ENCODE assay signal across 13 cellular contexts in the genomic region with DNA sequence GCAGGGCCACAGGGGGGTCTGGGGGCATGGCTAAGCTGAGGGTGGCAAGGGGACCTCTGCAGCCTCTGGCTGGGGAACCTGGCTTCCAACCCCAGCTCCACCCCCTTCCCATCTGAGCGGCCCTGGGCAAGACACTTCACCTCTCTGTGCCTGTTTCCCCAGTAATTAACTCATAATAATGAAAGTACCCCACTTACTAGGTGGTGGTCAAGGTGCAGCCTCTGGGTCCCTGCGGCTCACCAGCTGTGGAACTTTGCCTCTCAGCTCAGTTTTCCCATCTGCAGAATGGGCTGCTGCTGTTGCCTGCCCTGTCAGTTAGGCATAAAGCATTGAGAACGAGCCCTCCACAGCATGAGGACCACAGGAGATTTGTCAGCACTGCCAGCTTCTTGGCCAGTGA. TPM values are rescaled to one million over a fixed set of nuclear protein-coding genes. Genes with fewer than 3 reads are reported as not detected.
"Had no signal": no experiment of that assay in that cellular context is flagged by ENCODE, and none has a peak within 500 bp of the region (broad histone marks: within the 10 kb centered on the region; RNA-seq: fewer than 3 reads in every experiment).

No MANE protein-coding gene starts in this region.

RNA-seq across cellular contexts. Expression of a gene that starts 51.8 kb away (rescaled TPM):
- total RNA-seq: stomach, subcutaneous adipose tissue, temporal lobe, thoracic aorta, thyroid gland, tibial nerve, transverse colon, upper lobe of left lung, upper lobe of right lung, ureter, urinary bladder, uterus, vagina had no signal
